28 cellular contexts compared by ENCODE assay signal in genomic region chr1:18565321-18565720, GRCh38.
DNase-seq lines count a peak whose midpoint lies in the region; ATAC-seq, FAIRE-seq and TF ChIP-seq lines count a peak whose summit lies in the region.
"Had no signal": no experiment of that assay in that cellular context is flagged by ENCODE, and none has a peak within 500 bp of the region (broad histone marks: within the 10 kb centered on the region; RNA-seq: fewer than 3 reads in every experiment).

No MANE protein-coding gene starts in this region.

- no peak overlapping the region for H3K4ac ChIP-seq in neuronal stem cell (ENCODE audit: low read length)

- peak overlapping the region; percentile 22 for H2BK15ac ChIP-seq in neuronal stem cell (ENCODE audit: low read length)

- no peaks in the 10 kb centered on the region for H3K36me3 Mint-ChIP-seq in nephron progenitor cell (ENCODE audit: low read depth)
- H3K36me3 Mint-ChIP-seq: CD14-positive monocyte; CD4-positive, alpha-beta memory T cell; CD4-positive, CD25-positive, alpha-beta regulatory T cell; CD8-positive, alpha-beta memory T cell had no signal

- intact Hi-C loops in K562 (cut with micrococcal nuclease) = no loop called here
- intact Hi-C loops in prostate gland (cut with DNase I) = no loop called here

- no peaks in the 10 kb centered on the region for H3K36me3 ChIP-seq in HEK293 (ENCODE audit: control insufficient read depth in 2 of 2, insufficient read depth in 1 of 2, low read length in 2 of 2)
- H3K36me3 ChIP-seq in K562 (ENCODE audit: control insufficient read depth, insufficient read depth, low read length) = no peaks in the 10 kb centered on the region
- no peaks in the 10 kb centered on the region for H3K36me3 ChIP-seq in neuronal stem cell (replicated peaks in 1 of 2; ENCODE audit: control insufficient read depth in 2 of 2, insufficient read depth in 2 of 2, low read length in 2 of 2)
- H3K36me3 ChIP-seq in prostate gland = no peaks in the 10 kb centered on the region
- H3K36me3 ChIP-seq: BE2C, BLaER1 had no signal

- no peaks in the 10 kb centered on the region for H3K9me3 Mint-ChIP-seq in nephron progenitor cell

- H3K14ac ChIP-seq in neuronal stem cell (ENCODE audit: low read length) = no peak overlapping the region

- H3K18ac ChIP-seq in neuronal stem cell (ENCODE audit: low read length) = no peak overlapping the region

- CTCF ChIA-PET in HEK293 (lab: Yijun Ruan, JAX) (interaction anchor here (0.8 to 2.2 kb wide), 3 partner anchors 10 to 16 kb away, joined by 3 to 13 read pairs (median 5); no protein-coding TSS in a partner anchor), K562 (lab: Yijun Ruan, JAX; ENCODE audit: low intra/inter-chr PET ratio) (no interaction called here)

- H3K79me1 ChIP-seq in neuronal stem cell (ENCODE audit: low read depth, low read length) = no peaks in the 10 kb centered on the region

- H2BK5ac ChIP-seq in neuronal stem cell (ENCODE audit: low read length) = no peak overlapping the region

- H3K4me3 Mint-ChIP-seq in nephron progenitor cell = peak overlapping the region; percentile 36
- H3K4me3 Mint-ChIP-seq: CD14-positive monocyte; CD4-positive, alpha-beta memory T cell; CD4-positive, CD25-positive, alpha-beta regulatory T cell; CD8-positive, alpha-beta memory T cell had no signal

- H3K9ac ChIP-seq in K562 (ENCODE audit: insufficient read depth in 1 of 2, low read depth in 2 of 2, low read length in 2 of 2) = no peak overlapping the region
- H3K9ac ChIP-seq in neuronal stem cell (ENCODE audit: low read depth, low read length, poor library complexity) = no peak overlapping the region
- H3K9ac ChIP-seq: BLaER1 had no signal

- H3K27ac ChIP-seq in HEK293 (ENCODE audit: extremely low read depth, low read depth, low read length) (no peak overlapping the region), K562 (ENCODE audit: extremely low read depth, low read depth, low read length) (no peak overlapping the region), neuronal stem cell (replicated peaks; ENCODE audit: low read length) (no peak overlapping the region), prostate gland (no peak overlapping the region)
- H3K27ac ChIP-seq: BLaER1 had no signal

- H3K4me3 ChIP-seq in HEK293 (ENCODE audit: low read depth, low read length) (no peak overlapping the region), K562 (no peak overlapping the region), neuronal stem cell (ENCODE audit: low read length in 2 of 2) (no peak overlapping the region), prostate gland (no peak overlapping the region)
- H3K4me3 ChIP-seq: BLaER1, GM12878 had no signal

- WGBS in K562 (ENCODE audit: insufficient coverage, low coverage, missing lambda C conversion rate) = 4% methylated on average over 2 of the region's 2 CpGs
- no CpG with 5 or more reads among the region's 2 CpGs for WGBS in neuronal stem cell (ENCODE audit: extremely low coverage in 2 of 2, insufficient read length in 2 of 2, insufficient replicate concordance in 1 of 2), 2 donors
- 74% methylated on average over 2 of the region's 2 CpGs for WGBS in prostate gland

- no peaks in the 10 kb centered on the region for H3K79me2 ChIP-seq in K562 (ENCODE audit: control insufficient read depth, insufficient read depth, low read length)

- H3K4me2 ChIP-seq in K562 (ENCODE audit: insufficient read depth, low read length) = no peak overlapping the region
- no peak overlapping the region for H3K4me2 ChIP-seq in neuronal stem cell (ENCODE audit: insufficient read depth, low read length, poor library complexity, severe bottlenecking)
- H3K4me2 ChIP-seq: BLaER1 had no signal

- H2AK5ac ChIP-seq in neuronal stem cell (ENCODE audit: low read depth, low read length) = no peak overlapping the region

- POLR2A ChIA-PET in HEK293 (lab: Yijun Ruan, JAX) (no interaction called here), K562 (lab: Yijun Ruan, JAX) (no interaction called here)

- H2BK12ac ChIP-seq in neuronal stem cell (ENCODE audit: low read length) = no peak overlapping the region

- no peak for TF ChIP-seq EP300 in K562 (IDR thresholded peaks at IDR 0.05; ENCODE audit: low read length)

- TF ChIP-seq CTCF in HEK293 (tag by site-specific recombination; IDR thresholded peaks at IDR 0.05) (no peak), K562 (IDR thresholded peaks at IDR 0.05 in 2 of 3, conservative IDR thresholded peaks at IDR 0.05 in 1 of 3; ENCODE audit: insufficient read depth in 2 of 3, low read depth in 1 of 3, low read length in 3 of 3) (no peak), nephron progenitor cell (IDR thresholded peaks at IDR 0.05) (no peak), prostate gland (IDR thresholded peaks at IDR 0.05) (no peak), GM13977 (IDR thresholded peaks at IDR 0.05; ENCODE audit: extremely low read depth, insufficient read depth, missing control alignments) (no peak)

- H3K9me3 ChIP-seq in HEK293 (ENCODE audit: control insufficient read depth, insufficient read depth, low read depth, low read length) (no peaks in the 10 kb centered on the region), K562 (replicated peaks; ENCODE audit: control insufficient read depth, insufficient read depth, low read depth, low read length) (no peaks in the 10 kb centered on the region), neuronal stem cell (replicated peaks in 1 of 2; ENCODE audit: control insufficient read depth in 2 of 2, insufficient read depth in 1 of 2, low read depth in 1 of 2, low read length in 2 of 2) (no peaks in the 10 kb centered on the region), prostate gland (no peaks in the 10 kb centered on the region)
- H3K9me3 ChIP-seq: BE2C, BLaER1 had no signal

- H2AFZ ChIP-seq in K562 (ENCODE audit: low read depth, low read length) = no peak overlapping the region
- H2AFZ ChIP-seq in neuronal stem cell (ENCODE audit: low read length) = no peak overlapping the region

- in situ Hi-C loops in K562 (cut with MboI) (no loop called here), GM13977 (cut with MboI; ENCODE audit: low pct_unique_long_range_greater_than_20kb, low sequenced_read_pairs, unreplicated experiment) (no loop called here)

- no peak overlapping the region for H4K8ac ChIP-seq in neuronal stem cell (ENCODE audit: low read depth, low read length)

- no peaks in the 10 kb centered on the region for H3K9me1 ChIP-seq in K562 (ENCODE audit: control insufficient read depth, insufficient read depth, low read length)

- no TSS peak for BruUV-seq in K562 (replicated peaks; lab: Mats Ljungman, UMichigan)

- DNase-seq in K562 (ENCODE audit: extremely low read depth in 1 of 4, low spot score in 3 of 4) (no peak), nephron progenitor cell (no peak), neuronal stem cell (ENCODE audit: low spot score) (no peak), prostate gland (ENCODE audit: low spot score) (no peak), GM13977 (ENCODE audit: low spot score) (no peak)
- DNase-seq: 8988T; ACHN; BE2C; C1 segment of cervical spinal cord; CD4-positive, alpha-beta memory T cell; CD4-positive, CD25-positive, alpha-beta regulatory T cell; COR-L47; DMS 273 treated with DMSO at 0.1 percent for 48 hours; DMS153; DMS53; DMS79; DND-41; EL; GDM1 had no signal

- H3K23ac ChIP-seq in neuronal stem cell (ENCODE audit: low read depth, low read length, poor library complexity) = no peak overlapping the region

- TF ChIP-seq POLR2A in K562 (conservative IDR thresholded peaks at IDR 0.05) (no peak), prostate gland (IDR thresholded peaks at IDR 0.05) (no peak)

- peaks cover 2 to 35% of the 10 kb centered on the region in 2 experiments; a peak in 2 of 5 replicates for H3K27me3 ChIP-seq in K562 (ENCODE audit: control insufficient read depth in 2 of 2, insufficient read depth in 2 of 2, low read length in 2 of 2)
- H3K27me3 ChIP-seq in neuronal stem cell (ENCODE audit: control insufficient read depth in 3 of 3, insufficient read depth in 3 of 3, low read depth in 1 of 3, low read length in 3 of 3) = peaks cover 0 to 3% (median 0%) of the 10 kb centered on the region in 3 experiments
- peaks cover 4% of the 10 kb centered on the region for H3K27me3 ChIP-seq in prostate gland (replicated peaks; ENCODE audit: insufficient read depth)
- H3K27me3 ChIP-seq: BE2C, BLaER1 had no signal

- no peak overlapping the region for H4K91ac ChIP-seq in neuronal stem cell (ENCODE audit: low read depth, low read length, poor library complexity)

- no peak overlapping the region for H2BK120ac ChIP-seq in neuronal stem cell (ENCODE audit: low read depth, low read length)

- no peaks in the 10 kb centered on the region for H3K4me1 ChIP-seq in HEK293 (ENCODE audit: control insufficient read depth, insufficient read depth, low read length)
- peaks cover 0 to 3% of the 10 kb centered on the region in 2 experiments; a peak in 1 of 5 replicates for H3K4me1 ChIP-seq in K562 (replicated peaks in 1 of 2; ENCODE audit: control insufficient read depth in 2 of 2, insufficient read depth in 2 of 2, low read length in 2 of 2)
- no peaks in the 10 kb centered on the region for H3K4me1 ChIP-seq in neuronal stem cell (ENCODE audit: control insufficient read depth in 2 of 2, insufficient read depth in 1 of 2, low read depth in 1 of 2, low read length in 2 of 2)
- H3K4me1 ChIP-seq in prostate gland (replicated peaks) = no peaks in the 10 kb centered on the region
- H3K4me1 ChIP-seq: BE2C, BLaER1 had no signal

- peaks cover 3% of the 10 kb centered on the region; the same call in 1 of the 2 replicates for H4K20me1 ChIP-seq in K562 (replicated peaks; ENCODE audit: control insufficient read depth, insufficient read depth, low read length)
- H4K20me1 ChIP-seq: BLaER1 had no signal

- TF ChIP-seq RAD21 in K562 (CRISPR knock-in tag; conservative IDR thresholded peaks at IDR 0.05 in 1 of 2, IDR thresholded peaks at IDR 0.05 in 1 of 2) = no peak

- no peak for FAIRE-seq in K562 (lab: Jason Lieb, UNC)
- FAIRE-seq: A204.1, GM12878, GM12892, GM19239 had no signal

- peaks cover 30% of the 10 kb centered on the region for H3K27me3 Mint-ChIP-seq in nephron progenitor cell (ENCODE audit: low read depth, poor library complexity)

- no peak overlapping the region for H3K27ac Mint-ChIP-seq in nephron progenitor cell
- H3K27ac Mint-ChIP-seq: CD4-positive, alpha-beta memory T cell; CD4-positive, CD25-positive, alpha-beta regulatory T cell; CD8-positive, alpha-beta memory T cell had no signal

- H3K4me1 Mint-ChIP-seq in nephron progenitor cell = peaks cover 27% of the 10 kb centered on the region
- H3K4me1 Mint-ChIP-seq: CD14-positive monocyte; CD4-positive, alpha-beta memory T cell; CD4-positive, CD25-positive, alpha-beta regulatory T cell; CD8-positive, alpha-beta memory T cell had no signal

- no peak for ATAC-seq in K562
- no peak for ATAC-seq in GM21825 (IDR thresholded peaks at IDR 0.05; ENCODE audit: unreplicated experiment)
- ATAC-seq: GM12878 had no signal

TF ChIP-seq in HEK293, 187 proteins besides CTCF, POLR2A, EP300 and RAD21 (continues in another document):
- TF ChIP-seq ZNF433 (tag by site-specific recombination; IDR thresholded peaks at IDR 0.05; ENCODE audit: low read depth) (no peak), ZNF561 (tag by site-specific recombination; IDR thresholded peaks at IDR 0.05; ENCODE audit: borderline replicate concordance) (no peak)

TF ChIP-seq in K562, 482 proteins besides CTCF, POLR2A, EP300 and RAD21 (continues in another document):
- TF ChIP-seq ZFP36 (IDR thresholded peaks at IDR 0.05; ENCODE audit: low read depth, low read length, partially characterized antibody) (peak; percentile 71), BCOR (IDR thresholded peaks at IDR 0.05) (peak; percentile 40; the same call in 1 of the 2 replicates), FOS (IDR thresholded peaks at IDR 0.05; ENCODE audit: extremely low read depth, insufficient read length) (no peak)
